ENCODE assay signal across 1 cellular context in genomic region chr3:107218864-107219269, GRCh38.
TF ChIP-seq lines count a peak whose summit lies in the region.

No MANE protein-coding gene starts in this region.

TF ChIP-seq in SK-N-SH treated with all-trans-retinoic acid at 6 μM for 48 hours, 23 proteins besides CTCF, POLR2A, EP300 and RAD21 (continued from another document):
- TF ChIP-seq, protein P1, sequence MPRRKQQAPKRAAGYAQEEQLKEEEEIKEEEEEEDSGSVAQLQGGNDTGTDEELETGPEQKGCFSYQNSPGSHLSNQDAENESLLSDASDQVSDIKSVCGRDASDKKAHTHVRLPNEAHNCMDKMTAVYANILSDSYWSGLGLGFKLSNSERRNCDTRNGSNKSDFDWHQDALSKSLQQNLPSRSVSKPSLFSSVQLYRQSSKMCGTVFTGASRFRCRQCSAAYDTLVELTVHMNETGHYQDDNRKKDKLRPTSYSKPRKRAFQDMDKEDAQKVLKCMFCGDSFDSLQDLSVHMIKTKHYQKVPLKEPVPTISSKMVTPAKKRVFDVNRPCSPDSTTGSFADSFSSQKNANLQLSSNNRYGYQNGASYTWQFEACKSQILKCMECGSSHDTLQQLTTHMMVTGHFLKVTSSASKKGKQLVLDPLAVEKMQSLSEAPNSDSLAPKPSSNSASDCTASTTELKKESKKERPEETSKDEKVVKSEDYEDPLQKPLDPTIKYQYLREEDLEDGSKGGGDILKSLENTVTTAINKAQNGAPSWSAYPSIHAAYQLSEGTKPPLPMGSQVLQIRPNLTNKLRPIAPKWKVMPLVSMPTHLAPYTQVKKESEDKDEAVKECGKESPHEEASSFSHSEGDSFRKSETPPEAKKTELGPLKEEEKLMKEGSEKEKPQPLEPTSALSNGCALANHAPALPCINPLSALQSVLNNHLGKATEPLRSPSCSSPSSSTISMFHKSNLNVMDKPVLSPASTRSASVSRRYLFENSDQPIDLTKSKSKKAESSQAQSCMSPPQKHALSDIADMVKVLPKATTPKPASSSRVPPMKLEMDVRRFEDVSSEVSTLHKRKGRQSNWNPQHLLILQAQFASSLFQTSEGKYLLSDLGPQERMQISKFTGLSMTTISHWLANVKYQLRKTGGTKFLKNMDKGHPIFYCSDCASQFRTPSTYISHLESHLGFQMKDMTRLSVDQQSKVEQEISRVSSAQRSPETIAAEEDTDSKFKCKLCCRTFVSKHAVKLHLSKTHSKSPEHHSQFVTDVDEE (CRISPR knock-in tag; IDR thresholded peaks at IDR 0.05) = no peak
- TF ChIP-seq ARNTL (CRISPR knock-in tag; IDR thresholded peaks at IDR 0.05; ENCODE audit: borderline replicate concordance, low read depth) = no peak
- no peak for TF ChIP-seq ZFP3 (CRISPR knock-in tag; IDR thresholded peaks at IDR 0.05)
- peak; percentile 87 for TF ChIP-seq ISL1 (CRISPR knock-in tag; IDR thresholded peaks at IDR 0.05)
- TF ChIP-seq OSR1 (CRISPR knock-in tag; IDR thresholded peaks at IDR 0.05) = no peak
- no peak for TF ChIP-seq RARB (CRISPR knock-in tag; IDR thresholded peaks at IDR 0.05)
- TF ChIP-seq CSDC2 (CRISPR knock-in tag; IDR thresholded peaks at IDR 0.05) = 0 out of 2 replicates have a peak, but pooled peaks have one; percentile 40
